Comparison of ENCODE assay signal across 36 cellular contexts in genomic region chr14:35915185-35915584, GRCh38.
"Had no signal": no experiment of that assay in that cellular context is flagged by ENCODE, and none has a peak within 500 bp of the region (broad histone marks: within the 10 kb centered on the region; RNA-seq: fewer than 3 reads in every experiment).

No MANE protein-coding gene starts in this region.

- H3K4me3 ChIP-seq: MG63 had no signal

- H3K27me3 ChIP-seq: MG63 had no signal

- H3K36me3 ChIP-seq: MG63 had no signal

- H3K4me2 ChIP-seq: KMS-11 had no signal

- H3K27ac ChIP-seq: KMS-11 had no signal

- H3K9ac ChIP-seq: KMS-11 had no signal

- H3K9me3 ChIP-seq: MG63 had no signal

- DNase-seq: Karpas-422, Kasumi-1, MG63, MM.1S, MV-4-11, NCI-H1048, NCI-H1092, NCI-H1092 treated with DMSO at 0.1 percent for 48 hours, NCI-H1105, NCI-H1105 treated with DMSO at 0.1 percent for 48 hours, NCI-H1417, NCI-H1436, NCI-H1436 treated with DMSO at 0.1 percent for 48 hours, NCI-H146, NCI-H1694, NCI-H1694 treated with DMSO at 0.1 percent for 48 hours, NCI-H187, NCI-H187 treated with DMSO at 0.1 percent for 48 hours, NCI-H1930, NCI-H2029, NCI-H2029 treated with DMSO at 0.1 percent for 48 hours, NCI-H2081, NCI-H2081 treated with DMSO at 0.1 percent for 48 hours, NCI-H2107, NCI-H2171, NCI-H2171 treated with DMSO at 0.1 percent for 48 hours, NCI-H2227 treated with DMSO at 0.1 percent for 48 hours, NCI-H226, NCI-H345, NCI-H446 treated with DMSO at 0.1 percent for 48 hours, NCI-H510A, NCI-H510A treated with DMSO at 0.1 percent for 48 hours, NCI-H524, NCI-H524 treated with DMSO at 0.1 percent for 48 hours, NCI-H526 had no signal
